8 cellular contexts compared by ENCODE assay signal in the genomic region with DNA sequence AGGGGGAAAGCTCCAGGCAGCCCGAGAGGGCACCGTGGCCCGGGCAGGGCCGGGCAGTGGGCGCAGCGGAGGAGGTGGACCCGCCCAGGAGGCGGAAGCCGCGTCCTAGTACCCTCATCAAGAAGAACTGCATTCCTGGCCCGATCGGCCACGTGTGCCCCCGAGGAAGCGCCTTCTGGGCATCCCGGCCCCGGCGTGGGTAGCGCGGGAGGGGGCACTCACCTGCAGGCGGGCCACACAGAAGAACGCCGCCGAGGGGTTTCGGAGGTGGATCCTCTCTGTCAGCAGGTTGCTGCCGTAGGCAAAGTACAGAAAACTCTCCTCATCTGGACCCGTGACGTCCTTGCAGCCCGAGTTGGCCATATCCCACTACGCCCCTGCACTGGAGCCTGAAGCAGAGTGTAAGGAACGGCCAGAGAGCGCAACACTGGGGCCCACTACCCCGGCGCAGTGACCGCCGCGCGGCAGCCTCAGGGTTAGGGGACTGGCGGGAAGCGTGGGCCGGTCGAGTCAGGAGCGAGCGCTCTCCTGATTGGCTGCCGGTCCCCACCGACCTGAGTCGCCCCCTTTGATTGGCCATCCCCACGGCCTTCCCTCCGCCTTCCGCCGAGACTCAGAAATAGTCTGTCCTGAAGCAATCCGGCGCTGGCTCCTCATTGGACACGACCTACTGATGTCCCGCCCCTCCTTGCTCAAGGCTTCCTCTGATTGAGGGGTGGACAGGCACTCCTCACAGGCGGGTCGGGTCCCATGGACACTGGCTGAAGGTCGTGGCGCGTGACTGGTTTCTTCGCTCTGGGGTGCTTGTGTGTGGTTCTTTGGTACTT. TPM values are rescaled to one million over a fixed set of nuclear protein-coding genes. Genes with fewer than 3 reads are reported as not detected.
DNase-seq lines count a peak whose midpoint lies in the region; ATAC-seq and TF ChIP-seq lines count a peak whose summit lies in the region.

A gene with protein sequence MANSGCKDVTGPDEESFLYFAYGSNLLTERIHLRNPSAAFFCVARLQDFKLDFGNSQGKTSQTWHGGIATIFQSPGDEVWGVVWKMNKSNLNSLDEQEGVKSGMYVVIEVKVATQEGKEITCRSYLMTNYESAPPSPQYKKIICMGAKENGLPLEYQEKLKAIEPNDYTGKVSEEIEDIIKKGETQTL (minus strand): TSS at position 483 of the 827 bp plus-strand sequence. CDS start 120 bp downstream, at position 363.

- peaks cover 5 to 11% of the 10 kb centered on the region in 2 donors for H3K4me1 ChIP-seq in breast epithelium

- no peaks in the 10 kb centered on the region for H3K36me3 ChIP-seq in breast epithelium

- H3K27ac ChIP-seq in VCaP (peak within 1 kb of the TSS; percentile 80), breast epithelium (peak within 1 kb of the TSS; percentile 94 to 96), skin epidermis (peak within 1 kb of the TSS in 20 of 21 experiments; percentile 77 to 96 (median 88))

- ATAC-seq in GM18870 (IDR thresholded peaks at IDR 0.05; ENCODE audit: unreplicated experiment) (peak; percentile 98), HG03135 (IDR thresholded peaks at IDR 0.05; ENCODE audit: unreplicated experiment) (peak; percentile 98)

- no peak for TF ChIP-seq CTCF in VCaP (conservative IDR thresholded peaks at IDR 0.05)
- peak in 1 of 3 donors; percentile 17 for TF ChIP-seq CTCF in breast epithelium (IDR thresholded peaks at IDR 0.05)

- peak; percentile 91 for TF ChIP-seq POLR2A in breast epithelium (IDR thresholded peaks at IDR 0.05)

- H3K9me3 ChIP-seq in breast epithelium = no peaks in the 10 kb centered on the region
- peaks cover 3% of the 10 kb centered on the region for H3K9me3 ChIP-seq in iPS-18c (ENCODE audit: control insufficient read depth, insufficient read depth, low read length)

- no peaks in the 10 kb centered on the region for H3K27me3 ChIP-seq in breast epithelium

- in situ Hi-C loops in ACHN (cut with HindIII; ENCODE audit: low pct_ligation_motif_present, low pct_unique_long_range_greater_than_20kb, low sequenced_read_pairs) = no loop called here

- H3K4me3 ChIP-seq in breast epithelium (peak within 1 kb of the TSS; percentile 74 to 95 (median 89)), iPS-18c (ENCODE audit: insufficient read depth, low read depth, low read length) (peak within 1 kb of the TSS; percentile 95), skin epidermis (peak within 1 kb of the TSS; percentile 71 to 95 (median 83))

- DNase-seq in ACHN (peak; percentile 100), NCI-H2196 treated with DMSO at 0.1 percent for 48 hours (lab: John Stamatoyannopoulos, UW; ENCODE audit: unreplicated experiment) (peak; percentile 96), breast epithelium (ENCODE audit: low spot score in 2 of 2) (peak; percentile 99)

- intact Hi-C loops in breast epithelium (cut with DNase I; ENCODE audit: low total_unique reads) = no loop called here

RNA-seq across cellular contexts. Expression of the gene that starts here (rescaled TPM):
- total RNA-seq in breast epithelium = 10 to 100 TPM; 25.3 to 59.6 (median 44.6) TPM

Comparison
In these comparisons a context has a peak if more than half of its experiments do, and no peak if none do; other contexts are left out.
1. Peak in every context shown above with its lines: DNase-seq, ATAC-seq, H3K4me3 ChIP-seq and H3K27ac ChIP-seq.